In the genomic region with DNA sequence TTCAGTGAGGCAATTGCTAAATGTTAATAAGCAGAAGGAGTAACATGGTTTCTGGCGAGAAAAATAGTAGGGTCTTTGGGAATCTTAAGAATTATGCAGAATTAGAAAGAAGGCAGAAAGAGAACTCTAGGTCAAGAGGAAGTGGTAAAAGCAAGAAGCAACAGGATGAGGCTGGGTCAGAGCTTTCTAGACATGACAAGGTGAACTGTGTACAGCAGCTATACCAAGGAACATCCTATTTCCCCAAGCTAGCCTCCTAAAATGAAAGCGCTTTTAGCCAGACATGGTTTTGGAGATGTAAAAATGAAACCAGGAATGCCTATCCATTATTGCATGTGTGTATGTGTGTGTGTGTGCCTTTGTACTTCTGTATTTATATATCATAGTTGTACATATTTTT, we compare ENCODE assay signal across 1 cellular context.
TF ChIP-seq lines count a peak whose summit lies in the region.

No MANE protein-coding gene starts in this region.

TF ChIP-seq in SK-N-SH, 30 proteins besides CTCF, POLR2A, EP300 and RAD21 (continued from another document):
- TF ChIP-seq, protein P1, sequence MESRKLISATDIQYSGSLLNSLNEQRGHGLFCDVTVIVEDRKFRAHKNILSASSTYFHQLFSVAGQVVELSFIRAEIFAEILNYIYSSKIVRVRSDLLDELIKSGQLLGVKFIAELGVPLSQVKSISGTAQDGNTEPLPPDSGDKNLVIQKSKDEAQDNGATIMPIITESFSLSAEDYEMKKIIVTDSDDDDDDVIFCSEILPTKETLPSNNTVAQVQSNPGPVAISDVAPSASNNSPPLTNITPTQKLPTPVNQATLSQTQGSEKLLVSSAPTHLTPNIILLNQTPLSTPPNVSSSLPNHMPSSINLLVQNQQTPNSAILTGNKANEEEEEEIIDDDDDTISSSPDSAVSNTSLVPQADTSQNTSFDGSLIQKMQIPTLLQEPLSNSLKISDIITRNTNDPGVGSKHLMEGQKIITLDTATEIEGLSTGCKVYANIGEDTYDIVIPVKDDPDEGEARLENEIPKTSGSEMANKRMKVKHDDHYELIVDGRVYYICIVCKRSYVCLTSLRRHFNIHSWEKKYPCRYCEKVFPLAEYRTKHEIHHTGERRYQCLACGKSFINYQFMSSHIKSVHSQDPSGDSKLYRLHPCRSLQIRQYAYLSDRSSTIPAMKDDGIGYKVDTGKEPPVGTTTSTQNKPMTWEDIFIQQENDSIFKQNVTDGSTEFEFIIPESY (IDR thresholded peaks at IDR 0.05; ENCODE audit: borderline replicate concordance, low read depth) = no peak
- TF ChIP-seq, protein P2, sequence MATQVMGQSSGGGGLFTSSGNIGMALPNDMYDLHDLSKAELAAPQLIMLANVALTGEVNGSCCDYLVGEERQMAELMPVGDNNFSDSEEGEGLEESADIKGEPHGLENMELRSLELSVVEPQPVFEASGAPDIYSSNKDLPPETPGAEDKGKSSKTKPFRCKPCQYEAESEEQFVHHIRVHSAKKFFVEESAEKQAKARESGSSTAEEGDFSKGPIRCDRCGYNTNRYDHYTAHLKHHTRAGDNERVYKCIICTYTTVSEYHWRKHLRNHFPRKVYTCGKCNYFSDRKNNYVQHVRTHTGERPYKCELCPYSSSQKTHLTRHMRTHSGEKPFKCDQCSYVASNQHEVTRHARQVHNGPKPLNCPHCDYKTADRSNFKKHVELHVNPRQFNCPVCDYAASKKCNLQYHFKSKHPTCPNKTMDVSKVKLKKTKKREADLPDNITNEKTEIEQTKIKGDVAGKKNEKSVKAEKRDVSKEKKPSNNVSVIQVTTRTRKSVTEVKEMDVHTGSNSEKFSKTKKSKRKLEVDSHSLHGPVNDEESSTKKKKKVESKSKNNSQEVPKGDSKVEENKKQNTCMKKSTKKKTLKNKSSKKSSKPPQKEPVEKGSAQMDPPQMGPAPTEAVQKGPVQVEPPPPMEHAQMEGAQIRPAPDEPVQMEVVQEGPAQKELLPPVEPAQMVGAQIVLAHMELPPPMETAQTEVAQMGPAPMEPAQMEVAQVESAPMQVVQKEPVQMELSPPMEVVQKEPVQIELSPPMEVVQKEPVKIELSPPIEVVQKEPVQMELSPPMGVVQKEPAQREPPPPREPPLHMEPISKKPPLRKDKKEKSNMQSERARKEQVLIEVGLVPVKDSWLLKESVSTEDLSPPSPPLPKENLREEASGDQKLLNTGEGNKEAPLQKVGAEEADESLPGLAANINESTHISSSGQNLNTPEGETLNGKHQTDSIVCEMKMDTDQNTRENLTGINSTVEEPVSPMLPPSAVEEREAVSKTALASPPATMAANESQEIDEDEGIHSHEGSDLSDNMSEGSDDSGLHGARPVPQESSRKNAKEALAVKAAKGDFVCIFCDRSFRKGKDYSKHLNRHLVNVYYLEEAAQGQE (IDR thresholded peaks at IDR 0.05; ENCODE audit: low read depth, low read length) = no peak
- TF ChIP-seq RFX5 (IDR thresholded peaks at IDR 0.05; ENCODE audit: low read length) (no peak), YY1 (IDR thresholded peaks at IDR 0.05; ENCODE audit: low read depth) (no peak), POLR2AphosphoS5 (IDR thresholded peaks at IDR 0.05; ENCODE audit: low read depth, low read length) (no peak), FOXM1 (IDR thresholded peaks at IDR 0.05; ENCODE audit: low read depth) (no peak), EZH2phosphoT487 (IDR thresholded peaks at IDR 0.05; ENCODE audit: borderline replicate concordance, low read depth) (no peak), MXI1 (IDR thresholded peaks at IDR 0.05; ENCODE audit: low read depth, low read length) (no peak), RCOR1 (IDR thresholded peaks at IDR 0.05; ENCODE audit: low read length) (no peak), CHD2 (IDR thresholded peaks at IDR 0.05; ENCODE audit: low read length, partially characterized antibody) (no peak), RXRA (IDR thresholded peaks at IDR 0.05; ENCODE audit: borderline replicate concordance, low read depth) (no peak), TCF12 (IDR thresholded peaks at IDR 0.05) (no peak), ELF1 (IDR thresholded peaks at IDR 0.05) (no peak)
- TF ChIP-seq, protein P3, sequence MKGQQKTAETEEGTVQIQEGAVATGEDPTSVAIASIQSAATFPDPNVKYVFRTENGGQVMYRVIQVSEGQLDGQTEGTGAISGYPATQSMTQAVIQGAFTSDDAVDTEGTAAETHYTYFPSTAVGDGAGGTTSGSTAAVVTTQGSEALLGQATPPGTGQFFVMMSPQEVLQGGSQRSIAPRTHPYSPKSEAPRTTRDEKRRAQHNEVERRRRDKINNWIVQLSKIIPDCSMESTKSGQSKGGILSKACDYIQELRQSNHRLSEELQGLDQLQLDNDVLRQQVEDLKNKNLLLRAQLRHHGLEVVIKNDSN (IDR thresholded peaks at IDR 0.05; ENCODE audit: borderline replicate concordance, low read depth) = no peak
- TF ChIP-seq, protein P4, sequence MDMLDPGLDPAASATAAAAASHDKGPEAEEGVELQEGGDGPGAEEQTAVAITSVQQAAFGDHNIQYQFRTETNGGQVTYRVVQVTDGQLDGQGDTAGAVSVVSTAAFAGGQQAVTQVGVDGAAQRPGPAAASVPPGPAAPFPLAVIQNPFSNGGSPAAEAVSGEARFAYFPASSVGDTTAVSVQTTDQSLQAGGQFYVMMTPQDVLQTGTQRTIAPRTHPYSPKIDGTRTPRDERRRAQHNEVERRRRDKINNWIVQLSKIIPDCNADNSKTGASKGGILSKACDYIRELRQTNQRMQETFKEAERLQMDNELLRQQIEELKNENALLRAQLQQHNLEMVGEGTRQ (IDR thresholded peaks at IDR 0.05; ENCODE audit: borderline replicate concordance, low read depth, low read length) = no peak
- TF ChIP-seq, protein P5, sequence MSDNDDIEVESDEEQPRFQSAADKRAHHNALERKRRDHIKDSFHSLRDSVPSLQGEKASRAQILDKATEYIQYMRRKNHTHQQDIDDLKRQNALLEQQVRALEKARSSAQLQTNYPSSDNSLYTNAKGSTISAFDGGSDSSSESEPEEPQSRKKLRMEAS (IDR thresholded peaks at IDR 0.05; ENCODE audit: low read depth) = no peak
